In genomic region chr1:31422505-31423319, GRCh38 we compare ENCODE assay signal across 8 cellular contexts. TPM values are rescaled to one million over a fixed set of nuclear protein-coding genes. Genes with fewer than 3 reads are reported as not detected.
DNase-seq lines count a peak whose midpoint lies in the region; ATAC-seq and TF ChIP-seq lines count a peak whose summit lies in the region.

No MANE protein-coding gene starts in this region.

- H3K27me3 Mint-ChIP-seq in natural killer cell treated with Interleukin-12 subunit alpha and Interleukin-12 subunit beta and Interleukin-15 and Interleukin-18, amount 100 ng/mL, for 72 hours = peaks cover 8 to 16% of the 10 kb centered on the region in 2 donors
- no peaks in the 10 kb centered on the region for H3K27me3 Mint-ChIP-seq in stimulated activated naive B cell treated with anti-CD40 and anti-IgM and Interleukin-4, amounts not matched to agents 10 μg/mL and 1 μg/mL and 100 μg/mL, for 72 hours

- H3K9me3 Mint-ChIP-seq in natural killer cell treated with Interleukin-12 subunit alpha and Interleukin-12 subunit beta and Interleukin-15 and Interleukin-18, amount 100 ng/mL, for 72 hours = no peaks in the 10 kb centered on the region
- H3K9me3 Mint-ChIP-seq in stimulated activated naive B cell treated with anti-CD40 and anti-IgM and Interleukin-4, amounts not matched to agents 10 μg/mL and 1 μg/mL and 100 μg/mL, for 72 hours = no peaks in the 10 kb centered on the region

- H3K36me3 Mint-ChIP-seq in natural killer cell treated with Interleukin-12 subunit alpha and Interleukin-12 subunit beta and Interleukin-15 and Interleukin-18, amount 100 ng/mL, for 72 hours = no peaks in the 10 kb centered on the region
- H3K36me3 Mint-ChIP-seq in stimulated activated naive B cell treated with anti-CD40 and anti-IgM and Interleukin-4, amounts not matched to agents 10 μg/mL and 1 μg/mL and 100 μg/mL, for 72 hours = no peaks in the 10 kb centered on the region

- H3K36me3 ChIP-seq in esophagus squamous epithelium = peaks cover 0 to 28% (median 0%) of the 10 kb centered on the region in 3 donors

- no peak overlapping the region for H3K4me3 Mint-ChIP-seq in natural killer cell treated with Interleukin-12 subunit alpha and Interleukin-12 subunit beta and Interleukin-15 and Interleukin-18, amount 100 ng/mL, for 72 hours
- peak overlapping the region; percentile 69 to 74 for H3K4me3 Mint-ChIP-seq in stimulated activated naive B cell treated with anti-CD40 and anti-IgM and Interleukin-4, amounts not matched to agents 10 μg/mL and 1 μg/mL and 100 μg/mL, for 72 hours

- intact Hi-C loops in esophagus squamous epithelium (cut with DNase I) = loop anchor here (2.0 to 10.0 kb wide), 2 partner anchors 28 to 122 kb away; no protein-coding TSS in a partner anchor

- peak; percentile 37 for ATAC-seq in HG03354 (IDR thresholded peaks at IDR 0.05; ENCODE audit: poor library complexity, severe bottlenecking, unreplicated experiment)
- ATAC-seq in natural killer cell treated with Interleukin-12 subunit alpha and Interleukin-12 subunit beta and Interleukin-15 and Interleukin-18, amount 100 ng/mL, for 72 hours = peak; percentile 85 to 87
- ATAC-seq in stimulated activated naive B cell treated with anti-CD40 and anti-IgM and Interleukin-4, amounts not matched to agents 10 μg/mL and 1 μg/mL and 100 μg/mL, for 72 hours (replicated peaks) = peak; percentile 50 to 60
- no peak for ATAC-seq in GM21717 (IDR thresholded peaks at IDR 0.05; ENCODE audit: unreplicated experiment)

- DNase-seq in DMS153 treated with DMSO at 0.1 percent for 48 hours (lab: John Stamatoyannopoulos, UW; ENCODE audit: unreplicated experiment) (peak; percentile 93), OCI-M1 (lab: John Stamatoyannopoulos, UW) (peak; percentile 90), activated T-cell treated with anti-CD3 and anti-CD28 coated beads for 4 hours (peak; percentile 54), esophagus squamous epithelium (lab: John Stamatoyannopoulos, UW) (no peak)
- DNase-seq in natural killer cell treated with Interleukin-12 subunit alpha and Interleukin-12 subunit beta and Interleukin-15 and Interleukin-18, amount 100 ng/mL, for 72 hours (ENCODE audit: low spot score) = peak; percentile 77
- DNase-seq in stimulated activated naive B cell treated with anti-CD40 and anti-IgM and Interleukin-4, amounts not matched to agents 10 μg/mL and 1 μg/mL and 100 μg/mL, for 72 hours = peak; percentile 61

- peaks cover 6 to 43% (median 7%) of the 10 kb centered on the region in 3 donors for H3K4me1 ChIP-seq in esophagus squamous epithelium

- WGBS in esophagus squamous epithelium, 2 donors = 35 to 42% methylated on average over 12 to 14 of the region's 15 CpGs

- peak; percentile 91 to 95 (median 92) for TF ChIP-seq CTCF in esophagus squamous epithelium (IDR thresholded peaks at IDR 0.05)

- H3K27ac ChIP-seq in esophagus squamous epithelium = peak overlapping the region in 3 of 4 donors; percentile 46 to 70 (median 68)

- no peak for TF ChIP-seq POLR2A in esophagus squamous epithelium (IDR thresholded peaks at IDR 0.05)

- no peak overlapping the region for H3K4me3 ChIP-seq in esophagus squamous epithelium

- H3K27me3 ChIP-seq in esophagus squamous epithelium = peaks cover 0 to 4% (median 0%) of the 10 kb centered on the region in 4 donors

- H3K27ac Mint-ChIP-seq in natural killer cell treated with Interleukin-12 subunit alpha and Interleukin-12 subunit beta and Interleukin-15 and Interleukin-18, amount 100 ng/mL, for 72 hours = peak overlapping the region in 1 of 2 donors; percentile 16
- peak overlapping the region; percentile 63 for H3K27ac Mint-ChIP-seq in stimulated activated naive B cell treated with anti-CD40 and anti-IgM and Interleukin-4, amounts not matched to agents 10 μg/mL and 1 μg/mL and 100 μg/mL, for 72 hours

- H3K9me3 ChIP-seq in esophagus squamous epithelium = no peaks in the 10 kb centered on the region

- H3K4me1 Mint-ChIP-seq in natural killer cell treated with Interleukin-12 subunit alpha and Interleukin-12 subunit beta and Interleukin-15 and Interleukin-18, amount 100 ng/mL, for 72 hours (ENCODE audit: low read depth in 2 of 2) = peaks cover 10% of the 10 kb centered on the region in 2 donors
- peaks cover 27 to 37% of the 10 kb centered on the region in 2 donors for H3K4me1 Mint-ChIP-seq in stimulated activated naive B cell treated with anti-CD40 and anti-IgM and Interleukin-4, amounts not matched to agents 10 μg/mL and 1 μg/mL and 100 μg/mL, for 72 hours

RNA-seq across cellular contexts. Expression of gene SERINC2, which starts 9.7 kb away (rescaled TPM):
- 100 to 1,000 TPM in 1 of 4 donors, 10 to 100 TPM in 3; 29.6 to 108 (median 79.2) TPM for total RNA-seq in esophagus squamous epithelium
- under 1 TPM; 0.19 to 0.56 TPM for total RNA-seq in natural killer cell treated with Interleukin-12 subunit alpha and Interleukin-12 subunit beta and Interleukin-15 and Interleukin-18, amount 100 ng/mL, for 72 hours

RNA-seq across cellular contexts. Expression of gene FABP3, which starts 49.8 kb away (rescaled TPM):
- 1 to 10 TPM in 1 of 4 donors, under 1 TPM in 1, not detected in 2; 0.57 to 7.6 TPM for total RNA-seq in esophagus squamous epithelium
- total RNA-seq in natural killer cell treated with Interleukin-12 subunit alpha and Interleukin-12 subunit beta and Interleukin-15 and Interleukin-18, amount 100 ng/mL, for 72 hours = not detected

Comparison
In these comparisons a context has a peak if more than half of its experiments do, and no peak if none do; other contexts are left out.
1. RNA of gene SERINC2, which starts 9.7 kb away (total RNA-seq): 29.6 to 108 TPM in esophagus squamous epithelium; 0.19 to 0.56 TPM in natural killer cell treated with Interleukin-12 subunit alpha and Interleukin-12 subunit beta and Interleukin-15 and Interleukin-18, amount 100 ng/mL, for 72 hours; every median in the first group is over 10 times any median in the second.